In genomic region chr2:39094717-39095363, GRCh38 we compare ENCODE assay signal across 9 cellular contexts. TPM values are rescaled to one million over a fixed set of nuclear protein-coding genes. Genes with fewer than 3 reads are reported as not detected.
A peak's percentile ranks its signal among the peaks of the same experiment; 100 is the strongest.
DNase-seq lines count a peak whose midpoint lies in the region; ATAC-seq lines count a peak whose summit lies in the region.
"Had no signal": no experiment of that assay in that cellular context is flagged by ENCODE, and none has a peak within 500 bp of the region (broad histone marks: within the 10 kb centered on the region; RNA-seq: fewer than 3 reads in every experiment).

No MANE protein-coding gene starts in this region.

- CTCF ChIA-PET in activated naive CD4-positive, alpha-beta T cell treated with anti-CD3 and anti-CD28 coated beads, Interleukin-2, amount 10 ng/mL, durations not matched to agents 7 days and 5 days (lab: Charles Lee), result interaction anchor here (0.5 to 1.0 kb wide), 3 partner anchors 35 to 147 kb away, joined by 3 read pairs; no protein-coding TSS in a partner anchor
- CTCF ChIA-PET in T-cell (lab: Charles Lee), result interaction anchor here in 1 of 2 donors (0.7 kb wide), 1 partner anchor 25 kb away, joined by 3 read pairs; no protein-coding TSS in a partner anchor

- POLR2A ChIA-PET in T-cell (lab: Charles Lee), result no interaction called here

- H3K27me3 Mint-ChIP-seq in activated naive CD4-positive, alpha-beta T cell treated with anti-CD3 and anti-CD28 coated beads, Interleukin-2, amount 10 ng/mL, durations not matched to agents 7 days and 5 days, result no peaks in the 10 kb centered on the region
- H3K27me3 Mint-ChIP-seq in T-cell, result no peaks in the 10 kb centered on the region
- H3K27me3 Mint-ChIP-seq in stimulated activated naive B cell treated with anti-CD40 and anti-IgM and Interleukin-4, amounts not matched to agents 10 μg/mL and 1 μg/mL and 100 μg/mL, for 72 hours, result no peaks in the 10 kb centered on the region

- H3K9me3 Mint-ChIP-seq in activated naive CD4-positive, alpha-beta T cell treated with anti-CD3 and anti-CD28 coated beads, Interleukin-2, amount 10 ng/mL, durations not matched to agents 7 days and 5 days, result no peaks in the 10 kb centered on the region
- H3K9me3 Mint-ChIP-seq in T-cell, result no peaks in the 10 kb centered on the region
- no peaks in the 10 kb centered on the region for H3K9me3 Mint-ChIP-seq in stimulated activated naive B cell treated with anti-CD40 and anti-IgM and Interleukin-4, amounts not matched to agents 10 μg/mL and 1 μg/mL and 100 μg/mL, for 72 hours

- peaks cover 62% of the 10 kb centered on the region for H3K4me1 Mint-ChIP-seq in activated naive CD4-positive, alpha-beta T cell treated with anti-CD3 and anti-CD28 coated beads, Interleukin-2, amount 10 ng/mL, durations not matched to agents 7 days and 5 days
- peaks cover 70 to 74% (median 70%) of the 10 kb centered on the region in 3 donors for H3K4me1 Mint-ChIP-seq in T-cell
- H3K4me1 Mint-ChIP-seq in stimulated activated naive B cell treated with anti-CD40 and anti-IgM and Interleukin-4, amounts not matched to agents 10 μg/mL and 1 μg/mL and 100 μg/mL, for 72 hours, result peaks cover 27 to 41% of the 10 kb centered on the region in 2 donors

- no peak overlapping the region for H3K4me3 Mint-ChIP-seq in activated naive CD4-positive, alpha-beta T cell treated with anti-CD3 and anti-CD28 coated beads, Interleukin-2, amount 10 ng/mL, durations not matched to agents 7 days and 5 days
- peak overlapping the region in 1 of 3 donors; percentile 4 for H3K4me3 Mint-ChIP-seq in T-cell
- no peak overlapping the region for H3K4me3 Mint-ChIP-seq in stimulated activated naive B cell treated with anti-CD40 and anti-IgM and Interleukin-4, amounts not matched to agents 10 μg/mL and 1 μg/mL and 100 μg/mL, for 72 hours

- DNase-seq in activated naive CD4-positive, alpha-beta T cell treated with anti-CD3 and anti-CD28 coated beads, Interleukin-2, amount 10 ng/mL, durations not matched to agents 7 days and 5 days, result no peak
- no peak for DNase-seq in activated naive CD4-positive, alpha-beta T cell treated with Interleukin-2 at 50 U/mL for 16 hours
- DNase-seq in T-cell (no peak), HK-2 (ENCODE audit: unreplicated experiment) (no peak)
- no peak for DNase-seq in stimulated activated naive B cell treated with anti-CD40 and anti-IgM and Interleukin-4, amounts not matched to agents 10 μg/mL and 1 μg/mL and 100 μg/mL, for 72 hours
- no peak for DNase-seq in stimulated activated CD4-positive, alpha-beta T cell treated with anti-CD3 and anti-CD28 coated beads, Interleukin-1b, Interleukin-23, amount 100 ng/mL, for 48 hours
- no peak for DNase-seq in activated CD8-positive, alpha-beta memory T cell treated with anti-CD3 and anti-CD28 coated beads, Interleukin-2, amount 50 U/mL, for 4 hours
- DNase-seq: lower lobe of right lung had no signal

- H3K36me3 Mint-ChIP-seq in activated naive CD4-positive, alpha-beta T cell treated with anti-CD3 and anti-CD28 coated beads, Interleukin-2, amount 10 ng/mL, durations not matched to agents 7 days and 5 days, result peaks cover 57% of the 10 kb centered on the region
- H3K36me3 Mint-ChIP-seq in T-cell, result peaks cover 22% of the 10 kb centered on the region
- peaks cover 7 to 16% of the 10 kb centered on the region in 2 donors for H3K36me3 Mint-ChIP-seq in stimulated activated naive B cell treated with anti-CD40 and anti-IgM and Interleukin-4, amounts not matched to agents 10 μg/mL and 1 μg/mL and 100 μg/mL, for 72 hours

- ATAC-seq in HG02981 (IDR thresholded peaks at IDR 0.05; ENCODE audit: unreplicated experiment) (peak; percentile 86), T-cell (replicated peaks in 1 of 4) (no peak)
- peak; percentile 36 for ATAC-seq in stimulated activated naive B cell treated with anti-CD40 and anti-IgM and Interleukin-4, amounts not matched to agents 10 μg/mL and 1 μg/mL and 100 μg/mL, for 72 hours (replicated peaks)

- H3K27ac Mint-ChIP-seq in activated naive CD4-positive, alpha-beta T cell treated with anti-CD3 and anti-CD28 coated beads, Interleukin-2, amount 10 ng/mL, durations not matched to agents 7 days and 5 days, result peak overlapping the region; percentile 71
- peak overlapping the region; percentile 8 to 72 for H3K27ac Mint-ChIP-seq in T-cell
- peak overlapping the region; percentile 76 for H3K27ac Mint-ChIP-seq in stimulated activated naive B cell treated with anti-CD40 and anti-IgM and Interleukin-4, amounts not matched to agents 10 μg/mL and 1 μg/mL and 100 μg/mL, for 72 hours

RNA-seq across cellular contexts. Expression of gene SOS1, which starts 26.0 kb away (rescaled TPM):
- 100 to 1,000 TPM in 2 of 5 donors, 10 to 100 TPM in 3; 44.3 to 138 (median 82.9) TPM for total RNA-seq in T-cell

Comparison
In these comparisons a context has a peak if more than half of its experiments do, and no peak if none do; other contexts are left out.
1. ATAC-seq: peak in HG02981 (single experiment) and stimulated activated naive B cell treated with anti-CD40 and anti-IgM and Interleukin-4, amounts not matched to agents 10 μg/mL and 1 μg/mL and 100 μg/mL, for 72 hours (2 of 2); none in T-cell (0 of 4).
2. Peak in every context shown above with its lines, with median percentiles within 50 percentile points of each other: H3K27ac Mint-ChIP-seq.